In the genomic region with DNA sequence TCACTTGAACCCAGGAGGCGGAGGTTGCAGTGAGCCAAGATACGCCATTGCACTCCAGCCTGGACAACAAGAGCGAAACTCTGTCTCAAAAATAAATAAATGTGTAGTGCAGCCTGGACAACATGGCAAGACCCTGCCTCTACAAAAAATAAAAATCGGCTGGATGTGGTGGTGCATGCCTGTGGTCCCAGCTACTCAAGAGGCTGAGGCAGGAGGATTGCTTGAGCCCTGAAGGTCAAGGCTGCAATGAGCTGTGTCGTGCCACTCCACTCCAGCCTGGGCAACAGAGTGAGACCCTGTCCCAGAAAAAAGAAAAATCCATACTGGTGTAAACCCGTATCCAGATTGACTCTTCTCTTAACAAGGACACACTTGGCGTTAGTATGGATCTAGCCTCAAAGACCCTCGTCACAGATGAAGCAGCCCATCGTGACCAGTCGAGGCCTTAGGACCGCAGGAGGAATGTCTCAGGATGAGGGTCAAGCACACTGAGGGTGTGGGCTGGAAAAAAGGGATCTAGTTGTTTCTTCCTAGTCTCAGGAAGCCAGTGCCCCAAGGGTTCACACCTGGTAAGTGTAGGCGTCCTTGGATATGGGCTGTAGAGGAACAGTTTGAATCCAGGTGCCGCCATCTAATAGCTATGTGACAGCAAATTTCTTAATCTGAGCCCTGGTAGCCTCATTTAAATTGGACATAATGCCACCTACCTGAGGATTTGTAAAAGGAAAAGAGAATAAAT, we compare ENCODE assay signal across 12 cellular contexts. TPM values are rescaled to one million over a fixed set of nuclear protein-coding genes. Genes with fewer than 3 reads are reported as not detected.
A peak's percentile ranks its signal among the peaks of the same experiment; 100 is the strongest.
DNase-seq lines count a peak whose midpoint lies in the region; ATAC-seq and TF ChIP-seq lines count a peak whose summit lies in the region.
"Had no signal": no experiment of that assay in that cellular context is flagged by ENCODE, and none has a peak within 500 bp of the region (broad histone marks: within the 10 kb centered on the region; RNA-seq: fewer than 3 reads in every experiment).

No MANE protein-coding gene starts in this region.

- peak overlapping the region; percentile 87 for H3K27ac Mint-ChIP-seq in activated naive CD8-positive, alpha-beta T cell treated with anti-CD3 and anti-CD28 coated beads, Interleukin-2, amount 50 U/mL, for 24 hours

- H3K9me3 ChIP-seq in skeletal muscle tissue (ENCODE audit: control insufficient read depth in 3 of 3, low read length in 3 of 3) (no peaks in the 10 kb centered on the region), esophagus squamous epithelium (no peaks in the 10 kb centered on the region)
- H3K9me3 ChIP-seq: A549, ovary had no signal

- H3K36me3 ChIP-seq in skeletal muscle tissue (ENCODE audit: control insufficient read depth in 3 of 3, insufficient read depth in 3 of 3, low read length in 3 of 3) (peaks cover 26 to 40% (median 38%) of the 10 kb centered on the region in 3 donors), esophagus squamous epithelium (peaks cover 17 to 55% (median 35%) of the 10 kb centered on the region in 3 donors)
- H3K36me3 ChIP-seq: ovary had no signal

- H3K4me1 ChIP-seq in skeletal muscle tissue (ENCODE audit: control insufficient read depth in 3 of 3, insufficient read depth in 3 of 3, low read length in 3 of 3) = peaks cover 46 to 67% (median 57%) of the 10 kb centered on the region in 3 donors
- peaks cover 17 to 51% (median 30%) of the 10 kb centered on the region in 3 donors for H3K4me1 ChIP-seq in esophagus squamous epithelium
- H3K4me1 ChIP-seq: A549 had no signal

- no peaks in the 10 kb centered on the region for H3K27me3 ChIP-seq in skeletal muscle tissue (ENCODE audit: control insufficient read depth in 3 of 3, insufficient read depth in 3 of 3, low read length in 3 of 3)
- H3K27me3 ChIP-seq in esophagus squamous epithelium = no peaks in the 10 kb centered on the region
- H3K27me3 ChIP-seq: ovary had no signal

- H3K4me1 Mint-ChIP-seq in activated naive CD8-positive, alpha-beta T cell treated with anti-CD3 and anti-CD28 coated beads, Interleukin-2, amount 50 U/mL, for 24 hours = peaks cover 55% of the 10 kb centered on the region

- ATAC-seq in activated CD4-positive, CD25-positive, alpha-beta regulatory T cell treated with anti-CD3 and anti-CD28 coated beads, Interleukin-2, amount 50 U/mL, for 24 hours = no peak
- ATAC-seq in HG02759 (IDR thresholded peaks at IDR 0.05; ENCODE audit: unreplicated experiment) = peak; percentile 2
- no peak for ATAC-seq in activated naive CD8-positive, alpha-beta T cell treated with anti-CD3 and anti-CD28 coated beads, Interleukin-2, amount 50 U/mL, for 24 hours
- ATAC-seq: left ventricle myocardium superior had no signal

- no peak overlapping the region for H3K9ac ChIP-seq in skeletal muscle tissue (ENCODE audit: low read depth in 1 of 3, low read length in 3 of 3)

- intact Hi-C loops in esophagus squamous epithelium (cut with DNase I) = loop anchor here (5.0 kb wide), 1 partner anchor 69 kb away; no protein-coding TSS in a partner anchor

- TF ChIP-seq CTCF in esophagus squamous epithelium (IDR thresholded peaks at IDR 0.05) = no peak

- no peak for TF ChIP-seq POLR2A in esophagus squamous epithelium (IDR thresholded peaks at IDR 0.05)

- H3K4me3 ChIP-seq in skeletal muscle tissue (ENCODE audit: low read length in 3 of 3) (no peak overlapping the region), esophagus squamous epithelium (no peak overlapping the region)
- H3K4me3 ChIP-seq: A549, ovary had no signal

- peak overlapping the region; percentile 46 for H3K27ac ChIP-seq in skeletal muscle tissue (ENCODE audit: low read depth, low read length)
- peak overlapping the region in 2 of 4 donors; percentile 18 to 57 for H3K27ac ChIP-seq in esophagus squamous epithelium
- H3K27ac ChIP-seq: A549 had no signal

- H3K4me3 Mint-ChIP-seq in activated naive CD8-positive, alpha-beta T cell treated with anti-CD3 and anti-CD28 coated beads, Interleukin-2, amount 50 U/mL, for 24 hours = no peak overlapping the region

- H3K36me3 Mint-ChIP-seq in activated naive CD8-positive, alpha-beta T cell treated with anti-CD3 and anti-CD28 coated beads, Interleukin-2, amount 50 U/mL, for 24 hours (ENCODE audit: low read depth) = peaks cover 27% of the 10 kb centered on the region

- no peaks in the 10 kb centered on the region for H3K27me3 Mint-ChIP-seq in activated naive CD8-positive, alpha-beta T cell treated with anti-CD3 and anti-CD28 coated beads, Interleukin-2, amount 50 U/mL, for 24 hours

- 86 to 92% methylated on average over 12 to 13 of the region's 13 CpGs for WGBS in esophagus squamous epithelium, 2 donors

- DNase-seq in activated CD4-positive, CD25-positive, alpha-beta regulatory T cell treated with anti-CD3 and anti-CD28 coated beads, Interleukin-2, amount 50 U/mL, for 72 hours = peak; percentile 26
- no peak for DNase-seq in activated naive CD8-positive, alpha-beta T cell treated with anti-CD3 and anti-CD28 coated beads, Interleukin-2, amount 50 U/mL, for 24 hours
- DNase-seq in stimulated activated CD4-positive, alpha-beta T cell treated with anti-CD3 and anti-CD28 coated beads, Interleukin-2, amount 100 ng/mL, for 48 hours = no peak
- DNase-seq in iPS-NIHi11 (ENCODE audit: low spot score) = no peak
- DNase-seq in esophagus squamous epithelium (lab: John Stamatoyannopoulos, UW) = no peak
- DNase-seq: left ventricle myocardium superior had no signal

- no peaks in the 10 kb centered on the region for H3K9me3 Mint-ChIP-seq in activated naive CD8-positive, alpha-beta T cell treated with anti-CD3 and anti-CD28 coated beads, Interleukin-2, amount 50 U/mL, for 24 hours

RNA-seq across cellular contexts. Expression of a gene that starts 4.0 kb away (rescaled TPM):
- 1.0 TPM for total RNA-seq in skeletal muscle tissue
- 1 to 10 TPM in 1 of 4 donors, under 1 TPM in 2, not detected in 1; 0.26 to 1.3 (median 0.31) TPM for total RNA-seq in esophagus squamous epithelium
- total RNA-seq: Daoy had no signal

RNA-seq across cellular contexts. Expression of a gene that starts 13.2 kb away (rescaled TPM):
- total RNA-seq in skeletal muscle tissue (121 TPM), esophagus squamous epithelium (100 to 1,000 TPM in 3 of 4 donors, 10 to 100 TPM in 1; 97.9 to 136 (median 118) TPM)

RNA-seq across cellular contexts. Expression of a gene that starts 13.5 kb away (rescaled TPM):
- total RNA-seq in skeletal muscle tissue = 39.1 TPM
- total RNA-seq in esophagus squamous epithelium = 10 to 100 TPM; 19.7 to 34.3 (median 28.0) TPM

RNA-seq across cellular contexts. Expression of a gene that starts 35.5 kb away (rescaled TPM):
- total RNA-seq in skeletal muscle tissue (109 TPM), esophagus squamous epithelium (100 to 1,000 TPM; 238 to 342 (median 275) TPM)

RNA-seq across cellular contexts. Expression of a gene that starts 39.8 kb away (rescaled TPM):
- 172 TPM for total RNA-seq in skeletal muscle tissue
- total RNA-seq in esophagus squamous epithelium = 100 to 1,000 TPM; 465 to 690 (median 542) TPM
